In the genomic region with DNA sequence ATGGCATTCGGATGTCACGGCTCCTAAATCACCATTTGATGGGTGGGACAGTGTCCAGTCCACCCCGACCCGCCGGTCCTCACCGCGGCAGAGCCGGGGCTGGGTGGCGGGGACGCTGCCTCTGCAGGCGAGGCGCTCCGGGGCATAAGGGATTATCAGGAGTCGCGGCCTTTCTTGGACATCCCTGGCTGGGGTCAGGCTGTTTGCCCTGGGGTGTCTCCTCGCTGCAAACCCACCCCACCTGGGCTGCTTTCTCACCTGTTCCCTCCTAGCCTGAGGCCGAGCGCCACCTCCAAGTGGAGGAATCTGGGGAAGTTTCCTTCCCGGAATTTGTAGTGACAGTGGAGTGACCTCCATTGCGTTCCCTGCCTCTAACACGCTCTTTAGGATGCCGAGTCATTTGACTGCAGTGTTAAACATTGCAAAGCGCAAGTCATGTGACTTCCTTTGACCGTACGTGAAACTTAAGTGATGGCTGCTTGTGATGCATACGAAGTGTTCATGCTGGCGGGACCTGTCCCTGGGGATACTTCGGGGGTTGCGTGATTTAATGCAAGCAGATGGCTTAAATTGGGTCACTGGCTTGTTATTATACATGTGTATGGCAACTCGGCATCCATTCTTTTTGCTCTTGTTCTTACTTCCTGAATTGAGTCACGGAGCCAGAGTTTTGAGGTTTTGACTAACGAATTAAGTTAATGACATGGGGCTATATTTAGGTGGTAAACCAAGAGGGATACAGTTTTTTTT, we compare ENCODE assay signal across 8 cellular contexts.
DNase-seq lines count a peak whose midpoint lies in the region; ATAC-seq and TF ChIP-seq lines count a peak whose summit lies in the region.

No MANE protein-coding gene starts in this region.

- no peak for TF ChIP-seq CTCF in VCaP (conservative IDR thresholded peaks at IDR 0.05)

- DNase-seq in 8988T (peak; percentile 26), NCI-H2029 (lab: John Stamatoyannopoulos, UW) (peak; percentile 69), caudate nucleus (lab: John Stamatoyannopoulos, UW) (peak in 36 of 61 donors; percentile 4 to 75 (median 45)), inferior parietal cortex (ENCODE audit: extremely low spot score) (peak; percentile 73)
- DNase-seq in stimulated activated CD4-positive, alpha-beta T cell treated with anti-CD3 and anti-CD28 coated beads, Interleukin-12 subunit alpha, Interleukin-12 subunit beta, amount 100 ng/mL, for 24 hours (ENCODE audit: low read depth in 2 of 2), result peak; percentile 23 to 37

- H3K27ac ChIP-seq in VCaP, result peak overlapping the region; percentile 99
- H3K27ac ChIP-seq in caudate nucleus (ENCODE audit: low read depth, low read length), result peak overlapping the region; percentile 81

- ATAC-seq in GM18508 (IDR thresholded peaks at IDR 0.05; ENCODE audit: insufficient read depth, unreplicated experiment), result peak; percentile 90
- peak; percentile 90 for ATAC-seq in HG02981 (IDR thresholded peaks at IDR 0.05; ENCODE audit: unreplicated experiment)

Comparison
In these comparisons a context has a peak if more than half of its experiments do, and no peak if none do; other contexts are left out.
1. Peak in every context shown above with its lines: DNase-seq, ATAC-seq and H3K27ac ChIP-seq.